In the genomic region with DNA sequence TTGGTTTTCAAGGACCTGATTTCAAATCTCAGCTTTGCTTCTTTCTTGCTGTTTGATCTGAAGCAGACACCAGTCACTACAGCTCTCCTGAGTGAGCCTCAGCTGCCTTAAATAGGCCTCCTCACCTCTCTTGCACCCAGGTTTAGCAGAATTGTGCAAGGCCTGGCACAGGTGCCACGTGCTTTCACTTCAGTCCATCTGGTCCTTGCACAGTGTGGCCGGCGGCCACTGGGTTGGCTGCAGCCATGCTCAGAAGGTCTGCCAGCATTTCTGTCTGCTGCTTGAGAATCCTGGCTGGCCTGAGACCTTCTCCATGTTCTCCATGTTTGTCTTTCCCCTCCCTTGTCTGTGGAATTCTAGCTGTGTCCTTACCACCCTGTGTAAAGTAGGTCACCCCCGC, we compare ENCODE assay signal across 21 cellular contexts. TPM values are rescaled to one million over a fixed set of nuclear protein-coding genes. Genes with fewer than 3 reads are reported as not detected.
A peak's percentile ranks its signal among the peaks of the same experiment; 100 is the strongest.
DNase-seq lines count a peak whose midpoint lies in the region; ATAC-seq and TF ChIP-seq lines count a peak whose summit lies in the region.
"Had no signal": no experiment of that assay in that cellular context is flagged by ENCODE, and none has a peak within 500 bp of the region (broad histone marks: within the 10 kb centered on the region; RNA-seq: fewer than 3 reads in every experiment).

No MANE protein-coding gene starts in this region.

- TF ChIP-seq POLR2A in heart left ventricle (IDR thresholded peaks at IDR 0.05): no peak

- intact Hi-C loops in ascending aorta (cut with DNase I) (no loop called here), heart left ventricle (cut with DNase I) (no loop called here)

- no peak for TF ChIP-seq CTCF in ascending aorta (IDR thresholded peaks at IDR 0.05)
- TF ChIP-seq CTCF in heart left ventricle (IDR thresholded peaks at IDR 0.05): no peak
- no peak for TF ChIP-seq CTCF in nephron progenitor cell (IDR thresholded peaks at IDR 0.05)

- DNase-seq in ascending aorta (ENCODE audit: low spot score in 2 of 2) (no peak), heart left ventricle (peak in 2 of 5 donors; percentile 41 to 52), nephron progenitor cell (no peak), NCI-H345 (lab: John Stamatoyannopoulos, UW) (no peak), DMS53 (lab: John Stamatoyannopoulos, UW) (no peak)
- DNase-seq in activated CD4-positive, alpha-beta T cell treated with anti-CD3 and anti-CD28 coated beads, Interleukin-2, amount 50 U/mL, for 1 hour: no peak
- DNase-seq: activated CD4-positive, alpha-beta T cell treated with anti-CD3 and anti-CD28 coated beads, Interleukin-2, amount 10 ng/mL, durations not matched to agents 7 days and 5 days; activated CD8-positive, alpha-beta memory T cell treated with anti-CD3 and anti-CD28 coated beads, Interleukin-2, amount 50 U/mL, for 48 hours; activated gamma-delta T cell; amniotic stem cell; NCI-H1105 treated with DMSO at 0.1 percent for 48 hours; NCI-H526; SHP77 treated with DMSO at 0.1 percent for 48 hours; stimulated activated naive CD4-positive, alpha-beta T cell; T-cell had no signal

- H3K4me1 Mint-ChIP-seq in nephron progenitor cell: peaks cover 39% of the 10 kb centered on the region
- H3K4me1 Mint-ChIP-seq: activated CD4-positive, alpha-beta T cell treated with anti-CD3 and anti-CD28 coated beads, Interleukin-2, amount 10 ng/mL, durations not matched to agents 7 days and 5 days; T-cell had no signal

- H3K27ac Mint-ChIP-seq in nephron progenitor cell: peak overlapping the region; percentile 98
- H3K27ac Mint-ChIP-seq: activated CD4-positive, alpha-beta T cell treated with anti-CD3 and anti-CD28 coated beads, Interleukin-2, amount 10 ng/mL, durations not matched to agents 7 days and 5 days; T-cell had no signal

- ATAC-seq in heart left ventricle: peak; percentile 37 to 90 (median 76)
- ATAC-seq in HG03460 (IDR thresholded peaks at IDR 0.05; ENCODE audit: unreplicated experiment): no peak
- ATAC-seq: T-cell had no signal

- H3K9me3 ChIP-seq in ascending aorta: no peaks in the 10 kb centered on the region
- H3K9me3 ChIP-seq in heart left ventricle: peaks cover 0 to 3% (median 0%) of the 10 kb centered on the region in 12 donors
- H3K9me3 ChIP-seq in stomach smooth muscle (ENCODE audit: control insufficient read depth in 2 of 2, low read length in 2 of 2): no peaks in the 10 kb centered on the region
- H3K9me3 ChIP-seq: vagina had no signal

- H3K4me3 ChIP-seq in ascending aorta (no peak overlapping the region), heart left ventricle (no peak overlapping the region), stomach smooth muscle (ENCODE audit: low read length in 2 of 2) (peak overlapping the region in 1 of 2 donors; percentile 15)
- H3K4me3 ChIP-seq: vagina had no signal

- peaks cover 7 to 20% of the 10 kb centered on the region in 2 donors for H3K4me1 ChIP-seq in ascending aorta
- peaks cover 0 to 12% (median 6%) of the 10 kb centered on the region in 12 donors for H3K4me1 ChIP-seq in heart left ventricle
- peaks cover 41% of the 10 kb centered on the region for H3K4me1 ChIP-seq in stomach smooth muscle (ENCODE audit: control insufficient read depth, insufficient read depth, low read length)
- H3K4me1 ChIP-seq: vagina had no signal

- peaks cover 8% of the 10 kb centered on the region for H3K9me3 Mint-ChIP-seq in nephron progenitor cell
- H3K9me3 Mint-ChIP-seq: activated CD4-positive, alpha-beta T cell treated with anti-CD3 and anti-CD28 coated beads, Interleukin-2, amount 10 ng/mL, durations not matched to agents 7 days and 5 days; T-cell had no signal

- peak overlapping the region; percentile 29 for H3K4me3 Mint-ChIP-seq in nephron progenitor cell
- H3K4me3 Mint-ChIP-seq: activated CD4-positive, alpha-beta T cell treated with anti-CD3 and anti-CD28 coated beads, Interleukin-2, amount 10 ng/mL, durations not matched to agents 7 days and 5 days; T-cell had no signal

- peaks cover 23% of the 10 kb centered on the region for H3K27me3 Mint-ChIP-seq in nephron progenitor cell (ENCODE audit: low read depth, poor library complexity)
- H3K27me3 Mint-ChIP-seq: activated CD4-positive, alpha-beta T cell treated with anti-CD3 and anti-CD28 coated beads, Interleukin-2, amount 10 ng/mL, durations not matched to agents 7 days and 5 days had no signal

- H3K36me3 Mint-ChIP-seq in nephron progenitor cell (ENCODE audit: low read depth): no peaks in the 10 kb centered on the region
- H3K36me3 Mint-ChIP-seq: T-cell had no signal

- no peak overlapping the region for H3K9ac ChIP-seq in stomach smooth muscle (ENCODE audit: low read length in 2 of 2)

- WGBS in heart left ventricle, 4 donors: 51 to 85% (median 69%) methylated on average over 1 to 4 of the region's 4 CpGs

- peak overlapping the region; percentile 36 to 52 for H3K27ac ChIP-seq in ascending aorta
- peak overlapping the region in 2 of 12 donors; percentile 29 to 32 for H3K27ac ChIP-seq in heart left ventricle
- peak overlapping the region; percentile 60 for H3K27ac ChIP-seq in stomach smooth muscle (ENCODE audit: low read length)
- H3K27ac ChIP-seq: C4-2B, vagina had no signal

- H3K36me3 ChIP-seq in ascending aorta: no peaks in the 10 kb centered on the region
- no peaks in the 10 kb centered on the region for H3K36me3 ChIP-seq in heart left ventricle
- H3K36me3 ChIP-seq in stomach smooth muscle (ENCODE audit: control insufficient read depth in 2 of 2, insufficient read depth in 2 of 2, low read length in 2 of 2): no peaks in the 10 kb centered on the region
- H3K36me3 ChIP-seq: vagina had no signal

- H3K27me3 ChIP-seq in ascending aorta (no peaks in the 10 kb centered on the region), heart left ventricle (no peaks in the 10 kb centered on the region), stomach smooth muscle (ENCODE audit: control insufficient read depth in 1 of 2, insufficient read depth in 2 of 2, low read length in 2 of 2) (no peaks in the 10 kb centered on the region)
- H3K27me3 ChIP-seq: vagina had no signal

RNA-seq across cellular contexts. Expression of gene DAAM2, which starts 14.5 kb away (rescaled TPM):
- total RNA-seq in ascending aorta (44.0 TPM), heart left ventricle (10 to 100 TPM; 11.5 to 20.9 (median 13.6) TPM)
- polyA plus RNA-seq in heart left ventricle: 10 to 100 TPM in 1 of 2 donors, 1 to 10 TPM in 1; 6.4 to 13.5 TPM
- total RNA-seq: activated CD4-positive, alpha-beta T cell treated with anti-CD3 and anti-CD28 coated beads, Interleukin-2, amount 10 ng/mL, durations not matched to agents 7 days and 5 days had no signal
- polyA plus RNA-seq: keratinocyte had no signal

RNA-seq across cellular contexts. Expression of gene KIF6, which starts 52.5 kb away (rescaled TPM):
- total RNA-seq in ascending aorta: 0.43 TPM
- total RNA-seq in heart left ventricle: under 1 TPM; 0.06 to 0.77 (median 0.51) TPM
- polyA plus RNA-seq in heart left ventricle: under 1 TPM; 0.06 to 0.38 TPM
- total RNA-seq: activated CD4-positive, alpha-beta T cell treated with anti-CD3 and anti-CD28 coated beads, Interleukin-2, amount 10 ng/mL, durations not matched to agents 7 days and 5 days; OCI-LY7; vagina had no signal
